18 cellular contexts compared by ENCODE assay signal in genomic region chr4:4572821-4573220, GRCh38. TPM values are rescaled to one million over a fixed set of nuclear protein-coding genes. Genes with fewer than 3 reads are reported as not detected.
A peak's percentile ranks its signal among the peaks of the same experiment; 100 is the strongest.
DNase-seq lines count a peak whose midpoint lies in the region; ATAC-seq and TF ChIP-seq lines count a peak whose summit lies in the region.
"Had no signal": no experiment of that assay in that cellular context is flagged by ENCODE, and none has a peak within 500 bp of the region (broad histone marks: within the 10 kb centered on the region; RNA-seq: fewer than 3 reads in every experiment).

No MANE protein-coding gene starts in this region.

- H3K23ac ChIP-seq in H9 (ENCODE audit: insufficient read length, low read depth, low read length), result no peak overlapping the region

- H3K18ac ChIP-seq in H9 (ENCODE audit: insufficient read length, low read depth, low read length), result no peak overlapping the region

- no peak overlapping the region for H3K4ac ChIP-seq in H9 (ENCODE audit: low read depth, low read length)

- peaks cover 4% of the 10 kb centered on the region for H3K4me1 ChIP-seq in osteoblast (ENCODE audit: insufficient read depth, low read length)
- H3K4me1 ChIP-seq in CD8-positive, alpha-beta T cell (ENCODE audit: insufficient read depth, low read length), result no peaks in the 10 kb centered on the region
- H3K4me1 ChIP-seq in H9 (ENCODE audit: insufficient read depth, low read length), result no peaks in the 10 kb centered on the region

- H2BK15ac ChIP-seq in H9 (ENCODE audit: low read depth, low read length), result no peak overlapping the region

- H3K9ac ChIP-seq in H9 (ENCODE audit: extremely low read depth, insufficient read length, low read length), result no peak overlapping the region
- H3K9ac ChIP-seq: KMS-11 had no signal

- H3T11ph ChIP-seq in H9 (ENCODE audit: low read length), result no peak overlapping the region

- H3K79me1 ChIP-seq in H9 (ENCODE audit: insufficient read depth, low read depth, low read length, poor library complexity, severe bottlenecking), result no peaks in the 10 kb centered on the region

- H3K4me2 ChIP-seq in osteoblast (ENCODE audit: insufficient read depth, low read length), result no peak overlapping the region
- H3K4me2 ChIP-seq in H9 (ENCODE audit: insufficient read depth, insufficient read length, low read length), result no peak overlapping the region
- H3K4me2 ChIP-seq: GM23338, KMS-11, PC-9 had no signal

- no peak overlapping the region for H3K56ac ChIP-seq in H9 (ENCODE audit: insufficient read length, low read depth, low read length)

- POLR2A ChIA-PET in CD8-positive, alpha-beta T cell (lab: Charles Lee), result interaction anchor here (1.3 kb wide), 1 partner anchor 31 kb away, joined by 3 read pairs; the partner anchor contains the start of gene STX18

- H3K27ac ChIP-seq in osteoblast (ENCODE audit: low read depth, low read length) (no peak overlapping the region), H9 (ENCODE audit: insufficient read length, low read depth, low read length) (no peak overlapping the region)
- H3K27ac ChIP-seq in CD8-positive, alpha-beta T cell (ENCODE audit: low read depth, low read length), result no peak overlapping the region
- H3K27ac ChIP-seq: 22Rv1, KMS-11, PC-9 had no signal

- H2BK5ac ChIP-seq in H9 (ENCODE audit: insufficient read length, low read length), result no peak overlapping the region

- H2BK20ac ChIP-seq in H9 (ENCODE audit: low read depth, low read length, poor library complexity, severe bottlenecking), result no peak overlapping the region

- no peak for ATAC-seq in CD8-positive, alpha-beta T cell
- ATAC-seq: GM23338 had no signal

- no peak overlapping the region for H4K8ac ChIP-seq in H9 (replicated peaks; ENCODE audit: insufficient read length, low read depth, low read length)

- H3K27me3 ChIP-seq in osteoblast (ENCODE audit: insufficient read depth, low read length) (no peaks in the 10 kb centered on the region), H9 (ENCODE audit: insufficient read depth, low read length) (no peaks in the 10 kb centered on the region; the same call in 1 of the 2 replicates)
- H3K27me3 ChIP-seq in CD8-positive, alpha-beta T cell (ENCODE audit: insufficient read depth, low read length), result no peaks in the 10 kb centered on the region

- peaks cover 14% of the 10 kb centered on the region for H3K4me1 Mint-ChIP-seq in CD8-positive, alpha-beta T cell (ENCODE audit: low read depth)
- peaks cover 17% of the 10 kb centered on the region in 2 experiments for H3K4me1 Mint-ChIP-seq in H9

- no peak overlapping the region for H4K91ac ChIP-seq in H9 (ENCODE audit: insufficient read length, low read depth, low read length)

- peaks cover 7% of the 10 kb centered on the region for H3K23me2 ChIP-seq in H9 (ENCODE audit: insufficient read length, low read depth, low read length, poor library complexity, severe bottlenecking)

- H3K9me3 ChIP-seq in osteoblast (ENCODE audit: low read depth, low read length), result no peaks in the 10 kb centered on the region
- H3K9me3 ChIP-seq in CD8-positive, alpha-beta T cell (ENCODE audit: low read length), result no peaks in the 10 kb centered on the region
- H3K9me3 ChIP-seq in H9 (ENCODE audit: control insufficient read depth, low read depth, low read length), result no peaks in the 10 kb centered on the region

- H2AFZ ChIP-seq in osteoblast (ENCODE audit: low read length), result no peak overlapping the region
- H2AFZ ChIP-seq in H9 (ENCODE audit: low read length), result no peak overlapping the region
- H2AFZ ChIP-seq: GM23338, PC-9 had no signal

- no peak overlapping the region for H2BK120ac ChIP-seq in H9 (ENCODE audit: low read depth, low read length, poor library complexity, severe bottlenecking)

- no peak overlapping the region for H2AK5ac ChIP-seq in H9 (ENCODE audit: insufficient read length, low read length)

- CTCF ChIA-PET in CD8-positive, alpha-beta T cell (lab: Charles Lee), result interaction anchor here (0.7 kb wide), 1 partner anchor 29 kb away, joined by 4 read pairs; no protein-coding TSS in a partner anchor

- H3K9me3 Mint-ChIP-seq in CD8-positive, alpha-beta T cell, result no peaks in the 10 kb centered on the region
- peaks cover 13% of the 10 kb centered on the region in 2 experiments for H3K9me3 Mint-ChIP-seq in H9
- H3K9me3 Mint-ChIP-seq: CD8-positive, alpha-beta memory T cell had no signal

- no peaks in the 10 kb centered on the region for H3K27me3 Mint-ChIP-seq in CD8-positive, alpha-beta T cell (ENCODE audit: low read depth)
- H3K27me3 Mint-ChIP-seq in H9 (ENCODE audit: low read depth), result peaks cover 58% of the 10 kb centered on the region

- DNase-seq in DMS53 (lab: John Stamatoyannopoulos, UW), result peak; percentile 43
- no peak for DNase-seq in DMS53 treated with DMSO at 0.1 percent for 48 hours (lab: John Stamatoyannopoulos, UW; ENCODE audit: unreplicated experiment)
- peak; percentile 38 for DNase-seq in NCI-H69 (lab: John Stamatoyannopoulos, UW)
- peak; percentile 31 for DNase-seq in fibroblast of mammary gland (ENCODE audit: low read depth)
- DNase-seq in osteoblast (ENCODE audit: insufficient read length, low spot score, missing footprints), result peak; percentile 56
- no peak for DNase-seq in CD8-positive, alpha-beta T cell
- no peak for DNase-seq in H9
- DNase-seq in effector CD8-positive, alpha-beta T cell (lab: John Stamatoyannopoulos, UW), result no peak
- DNase-seq: CD8-positive, alpha-beta memory T cell; GDM1; NCI-H1092; NCI-H146; NCI-H2081; NCI-H82; PC-9 had no signal

- no peak overlapping the region for H3K27ac Mint-ChIP-seq in CD8-positive, alpha-beta T cell
- no peak overlapping the region for H3K27ac Mint-ChIP-seq in H9
- H3K27ac Mint-ChIP-seq: GM23338 had no signal

- no peaks in the 10 kb centered on the region for H4K20me1 ChIP-seq in osteoblast (ENCODE audit: insufficient read depth, low read length)
- H4K20me1 ChIP-seq in H9 (ENCODE audit: control insufficient read depth, insufficient read depth, insufficient read length), result no peaks in the 10 kb centered on the region

- no peak overlapping the region for H4K5ac ChIP-seq in H9 (ENCODE audit: insufficient read length, low read depth, low read length)

- no peak overlapping the region for H2BK12ac ChIP-seq in H9 (ENCODE audit: insufficient read length, low read depth, low read length)

- no peak overlapping the region for H3K4me3 Mint-ChIP-seq in CD8-positive, alpha-beta T cell
- no peak overlapping the region for H3K4me3 Mint-ChIP-seq in H9
- H3K4me3 Mint-ChIP-seq: GM23338 had no signal

- TF ChIP-seq CTCF in fibroblast of mammary gland (conservative IDR thresholded peaks at IDR 0.05; ENCODE audit: control insufficient read depth, insufficient read depth, low read depth, low read length) (no peak), osteoblast (IDR thresholded peaks at IDR 0.05; ENCODE audit: extremely low read depth, low read depth, low read length) (no peak), H9 (conservative IDR thresholded peaks at IDR 0.05) (no peak)
- TF ChIP-seq CTCF in CD8-positive, alpha-beta T cell (IDR thresholded peaks at IDR 0.05), result no peak

- H3K36me3 ChIP-seq in osteoblast (ENCODE audit: insufficient read depth, low read length), result no peaks in the 10 kb centered on the region
- H3K36me3 ChIP-seq in CD8-positive, alpha-beta T cell (ENCODE audit: insufficient read depth, low read length), result no peaks in the 10 kb centered on the region

- H3K14ac ChIP-seq in H9 (ENCODE audit: insufficient read depth, low read length), result no peak overlapping the region

- WGBS in H9 (ENCODE audit: extremely low coverage, insufficient read length, low lambda C conversion rate), result no CpG with 5 or more reads among the region's 2 CpGs

- H3K79me2 ChIP-seq in osteoblast (ENCODE audit: insufficient read depth, low read length) (no peaks in the 10 kb centered on the region), H9 (ENCODE audit: insufficient read depth, low read length) (no peaks in the 10 kb centered on the region)

- intact Hi-C loops in CD8-positive, alpha-beta T cell (cut with DNase I, micrococcal nuclease), result no loop called here

- no peak overlapping the region for H3K4me3 ChIP-seq in fibroblast of mammary gland (ENCODE audit: control insufficient read depth, low read depth, low read length)
- H3K4me3 ChIP-seq in osteoblast (ENCODE audit: insufficient read depth, low read length), result no peak overlapping the region
- H3K4me3 ChIP-seq in CD8-positive, alpha-beta T cell (ENCODE audit: low read depth, low read length), result no peak overlapping the region
- H3K4me3 ChIP-seq: GM23338, PC-9 had no signal

- peaks cover 13% of the 10 kb centered on the region for H3K36me3 Mint-ChIP-seq in CD8-positive, alpha-beta T cell
- peaks cover 14 to 22% (median 19%) of the 10 kb centered on the region in 3 experiments for H3K36me3 Mint-ChIP-seq in H9 (ENCODE audit: insufficient read depth in 1 of 3, low read depth in 3 of 3)

RNA-seq across cellular contexts. Expression of gene STX18, which starts 31.0 kb away (rescaled TPM):
- 23.9 and 26.2 TPM in 2 replicates for total RNA-seq in osteoblast
- 10 to 100 TPM; 12.6 to 15.6 TPM for total RNA-seq in CD8-positive, alpha-beta T cell
- 20.9 and 23.5 TPM in 2 replicates for total RNA-seq in H9 (2021)

Comparison
In these comparisons a context has a peak if more than half of its experiments do, and no peak if none do; other contexts are left out.
1. DNase-seq: peak in DMS53 (single experiment), NCI-H69 (single experiment), fibroblast of mammary gland (single experiment) and osteoblast (single experiment); none in DMS53 treated with DMSO at 0.1 percent for 48 hours (single experiment), CD8-positive, alpha-beta T cell (0 of 7), H9 (single experiment) and effector CD8-positive, alpha-beta T cell (single experiment).